ENCODE assay signal across 15 cellular contexts in genomic region chr7:107643407-107643806, GRCh38.
DNase-seq lines count a peak whose midpoint lies in the region; ATAC-seq and TF ChIP-seq lines count a peak whose summit lies in the region.
"Had no signal": no experiment of that assay in that cellular context is flagged by ENCODE, and none has a peak within 500 bp of the region (broad histone marks: within the 10 kb centered on the region; RNA-seq: fewer than 3 reads in every experiment).

No MANE protein-coding gene starts in this region.

- DNase-seq in AG08395 (ENCODE audit: low spot score) (peak; percentile 55), HS-5 (ENCODE audit: low read depth) (peak; percentile 34), astrocyte of the cerebellum (ENCODE audit: low read depth) (peak; percentile 26), iris pigment epithelial cell (ENCODE audit: low read depth) (peak; percentile 76), NCI-H146 (lab: John Stamatoyannopoulos, UW) (no peak), NCI-H1105 treated with DMSO at 0.1 percent for 48 hours (lab: John Stamatoyannopoulos, UW) (no peak)
- DNase-seq: activated CD4-positive, alpha-beta T cell treated with anti-CD3 and anti-CD28 coated beads for 1 hour; CD4-positive, alpha-beta T cell; cerebellar nuclear complex; esophagus squamous epithelium; left colon; NCI-H1105; stimulated activated CD4-positive, alpha-beta T cell treated with anti-CD3 and anti-CD28 coated beads, Interleukin-12 subunit alpha, Interleukin-12 subunit beta, amount 100 ng/mL, for 4 hours had no signal

- no peak for ATAC-seq in GM21737 (IDR thresholded peaks at IDR 0.05; ENCODE audit: unreplicated experiment)
- ATAC-seq in HG02938 (IDR thresholded peaks at IDR 0.05; ENCODE audit: unreplicated experiment): no peak

- TF ChIP-seq CTCF in astrocyte of the cerebellum (IDR thresholded peaks at IDR 0.05; ENCODE audit: low read depth, low read length, missing control alignments): peak; percentile 29

- no peak overlapping the region for H3K4me3 ChIP-seq in astrocyte of the cerebellum (ENCODE audit: low read depth, low read length)
- H3K4me3 ChIP-seq: esophagus squamous epithelium had no signal

- in situ Hi-C loops in astrocyte of the cerebellum (cut with HindIII; ENCODE audit: low sequenced_read_pairs): loop anchor here (5.0 kb wide), 1 partner anchor 34 kb away; no protein-coding TSS in a partner anchor

Comparison
In these comparisons a context has a peak if more than half of its experiments do, and no peak if none do; other contexts are left out.
1. DNase-seq: peak in AG08395 (single experiment), HS-5 (single experiment), astrocyte of the cerebellum (single experiment) and iris pigment epithelial cell (single experiment); none in NCI-H146 (single experiment) and NCI-H1105 treated with DMSO at 0.1 percent for 48 hours (single experiment).